In the genomic region with DNA sequence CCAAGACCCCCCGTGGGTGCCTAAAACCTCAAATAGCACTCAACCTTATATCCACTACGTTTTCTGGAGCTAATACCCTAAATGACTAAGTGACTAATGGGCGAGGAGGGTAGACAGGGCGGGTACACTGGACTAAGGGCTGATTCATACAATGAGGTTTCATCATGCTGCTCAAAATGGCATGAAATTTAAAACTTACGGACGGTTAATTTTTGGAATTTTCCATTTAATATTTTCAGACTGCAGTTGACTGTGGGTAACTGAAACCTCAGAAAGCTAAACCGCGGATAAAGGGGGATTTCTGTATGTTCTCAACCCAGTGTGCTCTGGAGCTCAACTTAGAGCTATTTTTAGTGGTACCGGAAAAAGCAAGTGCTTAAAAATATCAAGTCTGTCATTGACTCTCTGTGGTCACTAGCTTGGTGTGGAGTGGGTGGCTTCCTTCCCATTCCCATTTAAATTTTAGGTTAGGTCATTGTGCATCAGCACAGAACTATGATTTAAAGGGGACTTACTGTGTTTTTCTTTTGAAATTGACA, we compare ENCODE assay signal across 8 cellular contexts.
DNase-seq lines count a peak whose midpoint lies in the region; ATAC-seq, FAIRE-seq and TF ChIP-seq lines count a peak whose summit lies in the region.

No MANE protein-coding gene starts in this region.

- intact Hi-C loops in activated CD4-positive, alpha-beta memory T cell treated with anti-CD3 and anti-CD28 coated beads for 36 hours (cut with micrococcal nuclease) = loop anchor here (1.0 kb wide), 1 partner anchor 73 kb away; the partner anchor contains the start of gene LRRC28
- intact Hi-C loops in activated T-helper 1 cell treated with anti-CD3 and anti-CD28 coated beads, Interleukin-12 subunit alpha, Interleukin-12 subunit beta, Interleukin-2, Interleukin-4 antibody, amounts not matched to agents 30 ng/mL and 10 ng/mL and 1 ng/mL, durations not matched to agents 14 hours and 24 hours and 36 hours (cut with micrococcal nuclease) = loop anchor here (1.0 to 2.0 kb wide), 2 partner anchors 44 to 47 kb away; no protein-coding TSS in a partner anchor
- intact Hi-C loops in lower lobe of right lung (cut with DNase I) = no loop called here

- no peak overlapping the region for H3K4me3 Mint-ChIP-seq in activated CD4-positive, alpha-beta memory T cell treated with anti-CD3 and anti-CD28 coated beads for 36 hours
- no peak overlapping the region for H3K4me3 Mint-ChIP-seq in activated CD4-positive, alpha-beta memory T cell treated with anti-CD3 and anti-CD28 coated beads, Interleukin-2, amount 10 ng/mL, durations not matched to agents 7 days and 5 days
- no peak overlapping the region for H3K4me3 Mint-ChIP-seq in activated T-helper 1 cell treated with anti-CD3 and anti-CD28 coated beads, Interleukin-12 subunit alpha, Interleukin-12 subunit beta, Interleukin-2, Interleukin-4 antibody, amounts not matched to agents 30 ng/mL and 10 ng/mL and 1 ng/mL, durations not matched to agents 14 hours and 24 hours and 36 hours

- peak; percentile 44 for DNase-seq in activated CD4-positive, alpha-beta memory T cell treated with anti-CD3 and anti-CD28 coated beads for 36 hours
- DNase-seq in activated CD4-positive, alpha-beta memory T cell treated with anti-CD3 and anti-CD28 coated beads, Interleukin-2, amount 10 ng/mL, durations not matched to agents 7 days and 5 days = no peak
- no peak for DNase-seq in activated T-helper 1 cell treated with anti-CD3 and anti-CD28 coated beads, Interleukin-12 subunit alpha, Interleukin-12 subunit beta, Interleukin-2, Interleukin-4 antibody, amounts not matched to agents 30 ng/mL and 10 ng/mL and 1 ng/mL, durations not matched to agents 14 hours and 24 hours and 36 hours (ENCODE audit: low spot score)
- DNase-seq in lower lobe of right lung = no peak
- DNase-seq in HTR-8/SVneo (ENCODE audit: insufficient read length, low spot score) = no peak
- DNase-seq in SKM-1 treated with dmso at 0.1 percent for 144 hours (lab: John Stamatoyannopoulos, UW; ENCODE audit: unreplicated experiment) = no peak
- DNase-seq in activated gamma-delta T cell (lab: John Stamatoyannopoulos, UW) = no peak

- peaks cover 5% of the 10 kb centered on the region for H3K4me1 ChIP-seq in lower lobe of right lung

- no peak overlapping the region for H3K27ac Mint-ChIP-seq in activated CD4-positive, alpha-beta memory T cell treated with anti-CD3 and anti-CD28 coated beads for 36 hours
- H3K27ac Mint-ChIP-seq in activated CD4-positive, alpha-beta memory T cell treated with anti-CD3 and anti-CD28 coated beads, Interleukin-2, amount 10 ng/mL, durations not matched to agents 7 days and 5 days = no peak overlapping the region
- H3K27ac Mint-ChIP-seq in activated T-helper 1 cell treated with anti-CD3 and anti-CD28 coated beads, Interleukin-12 subunit alpha, Interleukin-12 subunit beta, Interleukin-2, Interleukin-4 antibody, amounts not matched to agents 30 ng/mL and 10 ng/mL and 1 ng/mL, durations not matched to agents 14 hours and 24 hours and 36 hours = peak overlapping the region; percentile 51

- ATAC-seq in HG02884 (IDR thresholded peaks at IDR 0.05; ENCODE audit: unreplicated experiment) (peak; percentile 90), lower lobe of right lung (peak; percentile 62 to 78)

- no peaks in the 10 kb centered on the region for H3K27me3 Mint-ChIP-seq in activated CD4-positive, alpha-beta memory T cell treated with anti-CD3 and anti-CD28 coated beads for 36 hours
- no peaks in the 10 kb centered on the region for H3K27me3 Mint-ChIP-seq in activated CD4-positive, alpha-beta memory T cell treated with anti-CD3 and anti-CD28 coated beads, Interleukin-2, amount 10 ng/mL, durations not matched to agents 7 days and 5 days
- H3K27me3 Mint-ChIP-seq in activated T-helper 1 cell treated with anti-CD3 and anti-CD28 coated beads, Interleukin-12 subunit alpha, Interleukin-12 subunit beta, Interleukin-2, Interleukin-4 antibody, amounts not matched to agents 30 ng/mL and 10 ng/mL and 1 ng/mL, durations not matched to agents 14 hours and 24 hours and 36 hours (ENCODE audit: insufficient read depth) = peaks cover 4% of the 10 kb centered on the region

- no peak overlapping the region for H3K27ac ChIP-seq in lower lobe of right lung

- POLR2A ChIA-PET in activated CD4-positive, alpha-beta memory T cell treated with anti-CD3 and anti-CD28 coated beads for 36 hours (lab: Charles Lee) = no interaction called here
- POLR2A ChIA-PET in activated CD4-positive, alpha-beta memory T cell treated with anti-CD3 and anti-CD28 coated beads, Interleukin-2, amount 10 ng/mL, durations not matched to agents 7 days and 5 days (lab: Charles Lee) = no interaction called here

- H3K9me3 ChIP-seq in lower lobe of right lung = no peaks in the 10 kb centered on the region

- no peaks in the 10 kb centered on the region for H3K36me3 ChIP-seq in lower lobe of right lung

- H3K4me3 ChIP-seq in lower lobe of right lung = no peak overlapping the region

- CTCF ChIA-PET in activated CD4-positive, alpha-beta memory T cell treated with anti-CD3 and anti-CD28 coated beads for 36 hours (lab: Charles Lee) = interaction anchor here (1.1 to 1.2 kb wide), 3 partner anchors 9 to 380 kb away, joined by 3 read pairs; no protein-coding TSS in a partner anchor
- CTCF ChIA-PET in activated CD4-positive, alpha-beta memory T cell treated with anti-CD3 and anti-CD28 coated beads, Interleukin-2, amount 10 ng/mL, durations not matched to agents 7 days and 5 days (lab: Charles Lee) = no interaction called here

- H3K27me3 ChIP-seq in lower lobe of right lung (ENCODE audit: low read depth) = no peaks in the 10 kb centered on the region

- H3K4me1 Mint-ChIP-seq in activated CD4-positive, alpha-beta memory T cell treated with anti-CD3 and anti-CD28 coated beads for 36 hours (ENCODE audit: low read depth) = peaks cover 8% of the 10 kb centered on the region
- peaks cover 8% of the 10 kb centered on the region for H3K4me1 Mint-ChIP-seq in activated CD4-positive, alpha-beta memory T cell treated with anti-CD3 and anti-CD28 coated beads, Interleukin-2, amount 10 ng/mL, durations not matched to agents 7 days and 5 days
- peaks cover 20% of the 10 kb centered on the region for H3K4me1 Mint-ChIP-seq in activated T-helper 1 cell treated with anti-CD3 and anti-CD28 coated beads, Interleukin-12 subunit alpha, Interleukin-12 subunit beta, Interleukin-2, Interleukin-4 antibody, amounts not matched to agents 30 ng/mL and 10 ng/mL and 1 ng/mL, durations not matched to agents 14 hours and 24 hours and 36 hours (ENCODE audit: low read depth)

- H3K9me3 Mint-ChIP-seq in activated CD4-positive, alpha-beta memory T cell treated with anti-CD3 and anti-CD28 coated beads for 36 hours = no peaks in the 10 kb centered on the region
- H3K9me3 Mint-ChIP-seq in activated CD4-positive, alpha-beta memory T cell treated with anti-CD3 and anti-CD28 coated beads, Interleukin-2, amount 10 ng/mL, durations not matched to agents 7 days and 5 days = no peaks in the 10 kb centered on the region
- peaks cover 5% of the 10 kb centered on the region for H3K9me3 Mint-ChIP-seq in activated T-helper 1 cell treated with anti-CD3 and anti-CD28 coated beads, Interleukin-12 subunit alpha, Interleukin-12 subunit beta, Interleukin-2, Interleukin-4 antibody, amounts not matched to agents 30 ng/mL and 10 ng/mL and 1 ng/mL, durations not matched to agents 14 hours and 24 hours and 36 hours

- TF ChIP-seq CTCF in lower lobe of right lung (IDR thresholded peaks at IDR 0.05) = no peak

- no peak for FAIRE-seq in HTR-8/SVneo (lab: Jason Lieb, UNC)

- H3K36me3 Mint-ChIP-seq in activated CD4-positive, alpha-beta memory T cell treated with anti-CD3 and anti-CD28 coated beads for 36 hours = no peaks in the 10 kb centered on the region
- no peaks in the 10 kb centered on the region for H3K36me3 Mint-ChIP-seq in activated CD4-positive, alpha-beta memory T cell treated with anti-CD3 and anti-CD28 coated beads, Interleukin-2, amount 10 ng/mL, durations not matched to agents 7 days and 5 days (ENCODE audit: low read depth)
- peaks cover 5% of the 10 kb centered on the region for H3K36me3 Mint-ChIP-seq in activated T-helper 1 cell treated with anti-CD3 and anti-CD28 coated beads, Interleukin-12 subunit alpha, Interleukin-12 subunit beta, Interleukin-2, Interleukin-4 antibody, amounts not matched to agents 30 ng/mL and 10 ng/mL and 1 ng/mL, durations not matched to agents 14 hours and 24 hours and 36 hours (ENCODE audit: low read depth)
